Comparison of ENCODE assay signal across 3 cellular contexts in genomic region chr12:117490130-117490529, GRCh38.
TF ChIP-seq lines count a peak whose summit lies in the region.

No MANE protein-coding gene starts in this region.

TF ChIP-seq in HepG2, 621 proteins besides CTCF, POLR2A, EP300 and RAD21 (continued from another document):
- peak; percentile 59; the same call in 1 of the 2 replicates for TF ChIP-seq ZNF629 (CRISPR knock-in tag; conservative IDR thresholded peaks at IDR 0.05)

TF ChIP-seq in A549, 52 proteins besides CTCF, POLR2A, EP300 and RAD21:
- no peak for TF ChIP-seq BCL3 (IDR thresholded peaks at IDR 0.05)
- TF ChIP-seq PBX3 (IDR thresholded peaks at IDR 0.05) = no peak
- peak; percentile 56; the same call in 1 of the 2 replicates for TF ChIP-seq KDM1A (IDR thresholded peaks at IDR 0.05; ENCODE audit: low read depth)
- no peak for TF ChIP-seq NFE2L2 (conservative IDR thresholded peaks at IDR 0.05; ENCODE audit: low read length)
- no peak for TF ChIP-seq EHF (CRISPR knock-in tag; IDR thresholded peaks at IDR 0.05)
- TF ChIP-seq FOSB (CRISPR knock-in tag; IDR thresholded peaks at IDR 0.05) = no peak
- TF ChIP-seq ESRRA (IDR thresholded peaks at IDR 0.05; ENCODE audit: borderline replicate concordance, low read length) = 0 out of 2 replicates have a peak, but pooled peaks have one; percentile 18

TF ChIP-seq in K562, 482 proteins besides CTCF, POLR2A, EP300 and RAD21 (continued from another document):
- TF ChIP-seq RREB1 (CRISPR knock-in tag; IDR thresholded peaks at IDR 0.05) (no peak), RBM25 (IDR thresholded peaks at IDR 0.05; ENCODE audit: low read depth, low read length, severe bottlenecking) (peak; percentile 74), ESRRA (IDR thresholded peaks at IDR 0.05; ENCODE audit: borderline replicate concordance, low read depth) (peak; percentile 92), XRCC5 (IDR thresholded peaks at IDR 0.05; ENCODE audit: low read depth, low read length) (no peak), TBP (optimal IDR thresholded peaks at IDR 0.05; ENCODE audit: low read depth, low read length) (no peak)
TF ChIP-seq in K562: peak in this region for 2.
